8 cellular contexts compared by ENCODE assay signal in the genomic region with DNA sequence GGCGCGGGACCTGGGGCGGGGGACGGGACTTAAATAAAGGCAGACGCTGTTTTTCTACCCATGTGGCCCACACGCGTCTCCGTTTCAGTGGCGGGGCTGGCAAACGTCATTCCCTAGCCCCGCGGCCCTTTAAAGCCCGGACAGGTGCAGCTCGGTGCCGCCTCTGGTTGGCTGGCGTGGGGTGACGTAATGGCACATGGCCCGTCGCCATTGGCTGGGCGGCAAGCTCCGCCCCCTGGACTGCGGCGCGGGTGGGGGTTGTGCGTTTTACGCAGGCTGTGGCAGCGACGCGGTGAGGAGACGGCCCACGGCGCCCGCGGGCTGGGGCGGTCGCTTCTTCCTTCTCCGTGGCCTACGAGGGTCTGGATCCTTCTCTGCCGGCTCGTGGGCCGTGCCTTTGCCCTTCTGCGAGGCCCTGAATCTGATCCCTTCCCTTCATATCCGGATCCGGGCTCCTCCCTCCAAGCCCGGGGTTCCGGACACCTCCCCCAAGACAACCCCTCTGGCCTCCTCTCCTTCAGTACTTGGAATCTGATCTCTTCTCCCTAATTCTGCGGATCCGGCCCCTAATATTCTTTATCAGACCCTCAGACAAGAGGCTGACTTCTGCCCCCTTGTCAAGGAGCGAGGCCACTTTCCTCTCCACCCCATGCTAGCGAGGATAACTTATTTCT. TPM values are rescaled to one million over a fixed set of nuclear protein-coding genes. Genes with fewer than 3 reads are reported as not detected.
DNase-seq lines count a peak whose midpoint lies in the region; ATAC-seq, FAIRE-seq and TF ChIP-seq lines count a peak whose summit lies in the region.

A gene with protein sequence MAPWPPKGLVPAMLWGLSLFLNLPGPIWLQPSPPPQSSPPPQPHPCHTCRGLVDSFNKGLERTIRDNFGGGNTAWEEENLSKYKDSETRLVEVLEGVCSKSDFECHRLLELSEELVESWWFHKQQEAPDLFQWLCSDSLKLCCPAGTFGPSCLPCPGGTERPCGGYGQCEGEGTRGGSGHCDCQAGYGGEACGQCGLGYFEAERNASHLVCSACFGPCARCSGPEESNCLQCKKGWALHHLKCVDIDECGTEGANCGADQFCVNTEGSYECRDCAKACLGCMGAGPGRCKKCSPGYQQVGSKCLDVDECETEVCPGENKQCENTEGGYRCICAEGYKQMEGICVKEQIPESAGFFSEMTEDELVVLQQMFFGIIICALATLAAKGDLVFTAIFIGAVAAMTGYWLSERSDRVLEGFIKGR (plus strand): TSS at position 274 of the 674 bp plus-strand sequence. CDS start 605 bp downstream, outside the sequence.

- peak; percentile 92 for ATAC-seq in GM21576 (IDR thresholded peaks at IDR 0.05; ENCODE audit: unreplicated experiment)

- intact Hi-C loops in esophagus muscularis mucosa (cut with DNase I), result loop anchor here (5.0 to 10.0 kb wide), 2 partner anchors 94 to 291 kb away; a partner anchor contains a TSS

- peaks cover 0 to 8% (median 0%) of the 10 kb centered on the region in 4 donors for H3K27me3 ChIP-seq in esophagus muscularis mucosa

- peaks cover 10 to 55% (median 49%) of the 10 kb centered on the region in 4 donors for H3K36me3 ChIP-seq in esophagus muscularis mucosa

- H3K4me1 ChIP-seq in esophagus muscularis mucosa, result peaks cover 22 to 52% (median 38%) of the 10 kb centered on the region in 4 donors

- 0% methylated on average over 16 of the region's 50 CpGs for WGBS in esophagus muscularis mucosa

- in situ Hi-C loops in KBM-7 (cut with MboI; ENCODE audit: low pct_unique_long_range_greater_than_20kb, low sequenced_read_pairs), result no loop called here

- no peak for TF ChIP-seq CTCF in esophagus muscularis mucosa (IDR thresholded peaks at IDR 0.05)

- H3K9me3 ChIP-seq in esophagus muscularis mucosa, result no peaks in the 10 kb centered on the region

- H3K27ac ChIP-seq in esophagus muscularis mucosa (replicated peaks in 1 of 4), result peak within 1 kb of the TSS; percentile 93 to 99 (median 96)

- no peak for TF ChIP-seq EP300 in esophagus muscularis mucosa (IDR thresholded peaks at IDR 0.05)

- peak; percentile 67 for TF ChIP-seq POLR2A in esophagus muscularis mucosa (IDR thresholded peaks at IDR 0.05; ENCODE audit: low read depth)

- peak within 1 kb of the TSS; percentile 70 to 89 (median 79) for H3K4me3 ChIP-seq in esophagus muscularis mucosa

- DNase-seq in DMS153 treated with DMSO at 0.1 percent for 48 hours (lab: John Stamatoyannopoulos, UW; ENCODE audit: unreplicated experiment) (peak; percentile 66), KBM-7 (peak; percentile 97), RCC 7860 (ENCODE audit: low spot score) (peak; percentile 82), esophagus muscularis mucosa (ENCODE audit: extremely low spot score) (peak; percentile 99), myocyte (ENCODE audit: low read depth) (peak; percentile 94)
- DNase-seq in activated T-cell treated with anti-CD3 and anti-CD28 coated beads, Interleukin-2, amount 50 U/mL, for 48 hours, result peak; percentile 97 to 98
- DNase-seq in stimulated activated CD8-positive, alpha-beta memory T cell treated with anti-CD3 and anti-CD28 coated beads, Interleukin-7, amount 100 ng/mL, for 4 hours (ENCODE audit: low read depth in 2 of 2), result peak; percentile 95 to 96

- no peak for FAIRE-seq in RCC 7860 (lab: Jason Lieb, UNC)

RNA-seq across cellular contexts. Expression of the gene that starts here (rescaled TPM):
- total RNA-seq in esophagus muscularis mucosa (10 to 100 TPM; 38.6 to 62.9 (median 52.0) TPM), myocyte (90.8 and 135 TPM in 2 replicates)
- 66.4 TPM for polyA plus RNA-seq in myocyte (2012)

Comparison
In these comparisons a context has a peak if more than half of its experiments do, and no peak if none do; other contexts are left out.
1. Peak in every context shown above with its lines: DNase-seq, ATAC-seq, H3K4me3 ChIP-seq and H3K27ac ChIP-seq.